17 cellular contexts compared by ENCODE assay signal in the genomic region with DNA sequence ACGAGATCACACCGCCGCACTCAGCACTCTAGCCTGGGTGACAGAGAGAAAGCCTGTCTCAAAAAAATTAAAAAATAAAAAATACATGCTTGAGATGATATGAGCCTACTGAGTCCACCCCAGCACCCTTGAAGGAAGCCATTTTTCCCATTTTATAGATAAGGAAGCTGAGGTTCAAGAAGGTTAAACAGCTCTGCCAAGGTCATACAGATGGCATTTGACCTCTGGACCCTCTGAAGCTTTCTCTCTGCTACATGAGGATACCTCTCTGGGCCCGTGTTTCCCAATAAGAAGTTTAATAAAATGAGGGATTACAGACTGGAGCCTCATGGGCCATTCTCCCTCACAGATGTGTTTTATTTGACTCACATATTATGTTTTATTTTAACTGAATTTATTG. TPM values are rescaled to one million over a fixed set of nuclear protein-coding genes. Genes with fewer than 3 reads are reported as not detected.
DNase-seq lines count a peak whose midpoint lies in the region; ATAC-seq, FAIRE-seq and TF ChIP-seq lines count a peak whose summit lies in the region.
"Had no signal": no experiment of that assay in that cellular context is flagged by ENCODE, and none has a peak within 500 bp of the region (broad histone marks: within the 10 kb centered on the region; RNA-seq: fewer than 3 reads in every experiment).

No MANE protein-coding gene starts in this region.

- BruUV-seq in Panc1 (replicated peaks; lab: Mats Ljungman, UMichigan) (no TSS peak), endothelial cell of umbilical vein (replicated peaks; lab: Mats Ljungman, UMichigan) (no TSS peak)

- H3F3A ChIP-seq in DOHH2 (ENCODE audit: control insufficient read depth, insufficient read depth), result peaks cover 62% of the 10 kb centered on the region

- ATAC-seq in Panc1 (no peak), HG03432 (IDR thresholded peaks at IDR 0.05; ENCODE audit: unreplicated experiment) (no peak)

- H3K4me1 ChIP-seq in DOHH2 (ENCODE audit: control insufficient read depth, low read length), result peaks cover 100% of the 10 kb centered on the region
- H3K4me1 ChIP-seq in Panc1 (ENCODE audit: control insufficient read depth, insufficient read depth, low read length), result peaks cover 49% of the 10 kb centered on the region
- peaks cover 27% of the 10 kb centered on the region for H3K4me1 ChIP-seq in endothelial cell of umbilical vein (ENCODE audit: control insufficient read depth, extremely low read depth, insufficient read depth, low read length)
- peaks cover 79 to 100% (median 96%) of the 10 kb centered on the region in 6 donors for H3K4me1 ChIP-seq in spleen

- H3K9ac ChIP-seq in endothelial cell of umbilical vein (replicated peaks; ENCODE audit: extremely low read depth, insufficient read depth, low read length), result no peak overlapping the region

- no peak for TF ChIP-seq POLR2A in endothelial cell of umbilical vein (IDR thresholded peaks at IDR 0.05; ENCODE audit: low read depth, low read length)
- TF ChIP-seq POLR2A in spleen (IDR thresholded peaks at IDR 0.05), result no peak

- peak overlapping the region; percentile 97 for H3K27ac ChIP-seq in DOHH2 (ENCODE audit: low read depth, low read length)
- peak overlapping the region; percentile 54; the same call in 1 of the 2 replicates for H3K27ac ChIP-seq in Panc1 (ENCODE audit: low read length)
- H3K27ac ChIP-seq in endothelial cell of umbilical vein (ENCODE audit: insufficient read depth, low read depth, low read length), result no peak overlapping the region
- peak overlapping the region in 6 of 8 donors; percentile 51 to 83 (median 78) for H3K27ac ChIP-seq in spleen
- H3K27ac ChIP-seq in brain microvascular endothelial cell, result no peak overlapping the region

- no peaks in the 10 kb centered on the region for H4K20me1 ChIP-seq in DOHH2 (ENCODE audit: control insufficient read depth, insufficient read depth, low read depth, low read length)
- no peaks in the 10 kb centered on the region for H4K20me1 ChIP-seq in endothelial cell of umbilical vein (replicated peaks; ENCODE audit: control insufficient read depth, extremely low read depth, insufficient read depth, low read length)

- in situ Hi-C loops in Panc1 (cut with HindIII; ENCODE audit: low pct_unique_long_range_greater_than_20kb, low sequenced_read_pairs) (no loop called here), brain microvascular endothelial cell (cut with HindIII; ENCODE audit: low pct_ligation_motif_present, low sequenced_read_pairs) (no loop called here)

- no peaks in the 10 kb centered on the region for H3K9me2 ChIP-seq in DOHH2 (replicated peaks; ENCODE audit: control insufficient read depth, low read length)

- H2AFZ ChIP-seq in endothelial cell of umbilical vein (ENCODE audit: low read depth, low read length), result no peak overlapping the region

- H3K27me3 ChIP-seq in DOHH2 (ENCODE audit: control insufficient read depth, low read length), result no peaks in the 10 kb centered on the region
- no peaks in the 10 kb centered on the region for H3K27me3 ChIP-seq in Panc1 (ENCODE audit: control insufficient read depth, insufficient read depth, low read length)
- H3K27me3 ChIP-seq in endothelial cell of umbilical vein (ENCODE audit: control insufficient read depth in 2 of 2, insufficient read depth in 2 of 2, low read length in 2 of 2), result no peaks in the 10 kb centered on the region
- no peaks in the 10 kb centered on the region for H3K27me3 ChIP-seq in spleen (replicated peaks in 1 of 7)
- H3K27me3 ChIP-seq in brain microvascular endothelial cell (replicated peaks), result no peaks in the 10 kb centered on the region

- dilution Hi-C loops in endothelial cell of umbilical vein (cut with MboI; ENCODE audit: extremely low pct_ligation_motif_present, low sequenced_read_pairs), result no loop called here

- no peaks in the 10 kb centered on the region for H3K9me1 ChIP-seq in endothelial cell of umbilical vein (replicated peaks; ENCODE audit: control insufficient read depth, extremely low read depth, insufficient read depth, low read length)

- FAIRE-seq in endothelial cell of umbilical vein (lab: Jason Lieb, UNC), result peak; percentile 33
- FAIRE-seq: H1, RCC 7860 had no signal

- peaks cover 13% of the 10 kb centered on the region for H3K36me3 ChIP-seq in DOHH2 (ENCODE audit: control insufficient read depth, low read length)
- H3K36me3 ChIP-seq in Panc1 (ENCODE audit: control insufficient read depth, insufficient read depth, low read length), result no peaks in the 10 kb centered on the region
- H3K36me3 ChIP-seq in endothelial cell of umbilical vein (ENCODE audit: control insufficient read depth in 2 of 2, extremely low read depth in 1 of 2, insufficient read depth in 2 of 2, low read length in 2 of 2), result no peaks in the 10 kb centered on the region
- H3K36me3 ChIP-seq in spleen, result no peaks in the 10 kb centered on the region
- no peaks in the 10 kb centered on the region for H3K36me3 ChIP-seq in brain microvascular endothelial cell (replicated peaks)

- H3K79me2 ChIP-seq in DOHH2 (ENCODE audit: control insufficient read depth, low read length), result peaks cover 80% of the 10 kb centered on the region
- H3K79me2 ChIP-seq in endothelial cell of umbilical vein (ENCODE audit: control insufficient read depth, insufficient read depth, low read length), result peaks cover 59% of the 10 kb centered on the region

- DNase-seq in Panc1 (ENCODE audit: low read depth, low spot score) (no peak), endothelial cell of umbilical vein (ENCODE audit: low read depth, low spot score) (peak; percentile 65), spleen (no peak), posterior cingulate gyrus (no peak), brain microvascular endothelial cell (no peak)
- DNase-seq: C1 segment of cervical spinal cord, HFFc6, MM.1S, NCI-H1105 treated with DMSO at 0.1 percent for 48 hours, NCI-H187 treated with DMSO at 0.1 percent for 48 hours, NCI-H446 treated with DMSO at 0.1 percent for 48 hours, NCI-H774, SIG-M5 had no signal

- intact Hi-C loops in Panc1 (cut with micrococcal nuclease; ENCODE audit: unreplicated experiment) (loop anchor here (10.0 kb wide), 1 partner anchor 57 kb away; no protein-coding TSS in a partner anchor), endothelial cell of umbilical vein (cut with micrococcal nuclease) (no loop called here), spleen (cut with DNase I; ENCODE audit: low total_unique reads) (no loop called here), posterior cingulate gyrus (cut with DNase I) (no loop called here)

- CTCF ChIA-PET in Panc1 (lab: Charles Lee) (no interaction called here), endothelial cell of umbilical vein (lab: Charles Lee) (interaction anchor here (1.5 to 2.0 kb wide), 3 partner anchors 10 to 39 kb away, joined by 6 to 9 read pairs (median 6); no protein-coding TSS in a partner anchor)

- 76 to 93% (median 79%) methylated on average over 4 of the region's 4 CpGs for WGBS in spleen, 5 donors

- POLR2A ChIA-PET in Panc1 (lab: Charles Lee) (interaction anchor here (1.4 kb wide), 1 partner anchor 14 kb away, joined by 3 read pairs; no protein-coding TSS in a partner anchor), endothelial cell of umbilical vein (lab: Charles Lee) (interaction anchor here (1.0 kb wide), 1 partner anchor 21 kb away, joined by 3 read pairs; no protein-coding TSS in a partner anchor)

- H3K4me2 ChIP-seq in DOHH2 (ENCODE audit: low read length) (peak overlapping the region; percentile 23; the same call in 1 of the 2 replicates), endothelial cell of umbilical vein (ENCODE audit: insufficient read depth, low read length) (no peak overlapping the region)

- H3K4me3 ChIP-seq in DOHH2 (ENCODE audit: low read length), result no peak overlapping the region
- no peak overlapping the region for H3K4me3 ChIP-seq in Panc1 (ENCODE audit: low read depth in 2 of 2, low read length in 2 of 2)
- no peak overlapping the region for H3K4me3 ChIP-seq in endothelial cell of umbilical vein (replicated peaks in 1 of 3; ENCODE audit: insufficient read depth in 1 of 3, low read depth in 1 of 3, low read length in 3 of 3)
- no peak overlapping the region for H3K4me3 ChIP-seq in spleen
- H3K4me3 ChIP-seq in brain microvascular endothelial cell (ENCODE audit: low read depth, low read length), result no peak overlapping the region

- H3K9me3 ChIP-seq in DOHH2 (ENCODE audit: control insufficient read depth, insufficient read depth, low read length), result no peaks in the 10 kb centered on the region
- H3K9me3 ChIP-seq in Panc1 (ENCODE audit: control insufficient read depth, insufficient read depth, low read depth, low read length), result no peaks in the 10 kb centered on the region
- H3K9me3 ChIP-seq in endothelial cell of umbilical vein (replicated peaks; ENCODE audit: control insufficient read depth, insufficient read depth, low read length), result no peaks in the 10 kb centered on the region
- H3K9me3 ChIP-seq in spleen, result no peaks in the 10 kb centered on the region

- TF ChIP-seq CTCF in DOHH2 (IDR thresholded peaks at IDR 0.05; ENCODE audit: low read depth, low read length, poor library complexity, severe bottlenecking) (no peak), Panc1 (IDR thresholded peaks at IDR 0.05) (no peak), endothelial cell of umbilical vein (IDR thresholded peaks at IDR 0.05; ENCODE audit: extremely low read depth in 1 of 2, insufficient read depth in 1 of 2, low read depth in 1 of 2, low read length in 2 of 2) (no peak), spleen (IDR thresholded peaks at IDR 0.05 in 8 of 11, conservative IDR thresholded peaks at IDR 0.05 in 3 of 11) (no peak), brain microvascular endothelial cell (IDR thresholded peaks at IDR 0.05; ENCODE audit: low read depth, low read length, missing control alignments) (no peak)

TF ChIP-seq in endothelial cell of umbilical vein, 7 proteins besides CTCF, POLR2A, EP300 and RAD21 (continues in another document):
- TF ChIP-seq EZH2 (IDR thresholded peaks at IDR 0.05; ENCODE audit: borderline replicate concordance, low read depth, low read length, severe bottlenecking) (no peak), GATA2 (IDR thresholded peaks at IDR 0.05; ENCODE audit: insufficient read depth, insufficient read length, low read depth, low read length) (no peak), MYC (IDR thresholded peaks at IDR 0.05; ENCODE audit: low read depth, low read length) (no peak), FOS (IDR thresholded peaks at IDR 0.05; ENCODE audit: borderline replicate concordance, insufficient read depth, low read length) (no peak), POLR2AphosphoS5 (IDR thresholded peaks at IDR 0.05; ENCODE audit: insufficient read depth, low read depth, low read length) (no peak)

RNA-seq across cellular contexts. Expression of gene PNMA1, which starts 53.9 kb away (rescaled TPM):
- total RNA-seq in Panc1 (2021; ENCODE audit: unreplicated experiment) (49.7 TPM), endothelial cell of umbilical vein (82.4 and 82.6 TPM in 2 replicates), spleen (10 to 100 TPM; 21.1 to 31.8 (median 25.4) TPM)
- polyA plus RNA-seq in Panc1 (2012; ENCODE audit: insufficient read length), result 45.4 TPM
- polyA plus RNA-seq in endothelial cell of umbilical vein (25.8 and 29.8 TPM in 2 replicates), spleen (10 to 100 TPM; 13.1 to 19.8 (median 13.8) TPM)
- polyA plus RNA-seq in endothelial cell of umbilical vein (2011; cell fraction: cytosol; rRNA removed), result 33.5 and 34.9 TPM in 2 replicates
- 21.7 and 25.2 TPM in 2 replicates for polyA plus RNA-seq in endothelial cell of umbilical vein (2011; cell fraction: nucleus; rRNA removed)
- 48.9 and 63.0 TPM in 2 replicates for polyA plus RNA-seq in endothelial cell of umbilical vein (2012)
- polyA minus RNA-seq in endothelial cell of umbilical vein, result 27.9 and 28.4 TPM in 2 replicates
- 12.2 TPM for polyA minus RNA-seq in endothelial cell of umbilical vein (2011; cell fraction: cytosol; rRNA and poly(A)+ RNA removed)
- polyA minus RNA-seq in endothelial cell of umbilical vein (2011; cell fraction: nucleus; rRNA and poly(A)+ RNA removed), result 9.1 and 12.8 TPM in 2 replicates

Comparison
In these comparisons a context has a peak if more than half of its experiments do, and no peak if none do; other contexts are left out.
1. H3K27ac ChIP-seq: peak in DOHH2 (single experiment), Panc1 (single experiment) and spleen (6 of 8); none in endothelial cell of umbilical vein (single experiment) and brain microvascular endothelial cell (single experiment).